1 cellular context compared by ENCODE assay signal in the genomic region with DNA sequence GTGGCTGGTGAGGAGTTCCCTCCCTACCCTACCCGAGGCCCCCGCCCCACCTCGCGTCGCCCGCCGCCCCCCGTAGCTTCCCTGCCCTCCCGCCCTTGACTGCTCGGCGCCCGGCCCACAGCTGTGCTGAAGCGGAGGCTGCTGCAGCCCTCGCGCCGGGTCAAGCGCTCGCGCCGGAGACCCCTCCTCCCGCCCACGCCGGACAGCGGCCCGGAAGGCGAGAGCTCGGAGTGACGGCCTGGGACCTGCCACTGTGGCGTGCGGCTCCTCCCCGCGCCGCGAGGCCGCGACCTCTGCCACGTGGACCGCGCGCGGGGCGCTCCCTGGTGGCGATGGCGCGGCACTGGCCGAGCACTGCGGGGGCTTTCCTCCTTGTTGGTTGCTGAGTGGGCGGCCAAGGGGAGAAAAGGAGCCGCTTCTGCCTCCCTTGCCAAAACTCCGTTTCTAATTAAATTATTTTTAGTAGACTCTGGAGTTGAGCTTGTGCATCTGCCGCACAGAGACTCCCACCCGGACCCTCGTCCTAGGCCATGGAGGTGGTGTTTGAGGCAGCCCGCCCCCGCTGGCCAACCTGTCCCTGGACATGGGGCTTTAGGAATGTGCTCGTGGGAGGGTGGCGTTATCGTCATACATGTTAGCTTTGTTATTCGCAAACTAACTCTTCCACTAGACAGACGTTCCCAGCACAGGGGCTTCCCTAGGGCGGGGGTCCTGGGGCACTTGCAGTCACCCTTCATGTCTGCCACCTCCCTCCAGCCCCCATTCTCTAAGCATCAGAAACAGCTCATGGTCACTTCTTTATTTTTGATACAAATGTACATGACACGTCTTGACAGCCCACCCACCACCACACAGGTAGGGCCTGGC.
A peak's percentile ranks its signal among the peaks of the same experiment; 100 is the strongest.
TF ChIP-seq lines count a peak whose summit lies in the region.

No MANE protein-coding gene starts in this region.

TF ChIP-seq in HepG2, 621 proteins besides CTCF, POLR2A, EP300 and RAD21:
- TF ChIP-seq HOXA3 (CRISPR knock-in tag; IDR thresholded peaks at IDR 0.05) (peak; percentile 35; the same call in 1 of the 2 replicates), RBFOX2 (IDR thresholded peaks at IDR 0.05; ENCODE audit: low read depth, low read length) (peak; percentile 7; the same call in 1 of the 2 replicates), AGO2 (optimal IDR thresholded peaks at IDR 0.05; ENCODE audit: low read depth, low read length) (peak; percentile 66), GPN1 (CRISPR knock-in tag; IDR thresholded peaks at IDR 0.05; ENCODE audit: borderline replicate concordance) (no peak)
- TF ChIP-seq, protein P1, sequence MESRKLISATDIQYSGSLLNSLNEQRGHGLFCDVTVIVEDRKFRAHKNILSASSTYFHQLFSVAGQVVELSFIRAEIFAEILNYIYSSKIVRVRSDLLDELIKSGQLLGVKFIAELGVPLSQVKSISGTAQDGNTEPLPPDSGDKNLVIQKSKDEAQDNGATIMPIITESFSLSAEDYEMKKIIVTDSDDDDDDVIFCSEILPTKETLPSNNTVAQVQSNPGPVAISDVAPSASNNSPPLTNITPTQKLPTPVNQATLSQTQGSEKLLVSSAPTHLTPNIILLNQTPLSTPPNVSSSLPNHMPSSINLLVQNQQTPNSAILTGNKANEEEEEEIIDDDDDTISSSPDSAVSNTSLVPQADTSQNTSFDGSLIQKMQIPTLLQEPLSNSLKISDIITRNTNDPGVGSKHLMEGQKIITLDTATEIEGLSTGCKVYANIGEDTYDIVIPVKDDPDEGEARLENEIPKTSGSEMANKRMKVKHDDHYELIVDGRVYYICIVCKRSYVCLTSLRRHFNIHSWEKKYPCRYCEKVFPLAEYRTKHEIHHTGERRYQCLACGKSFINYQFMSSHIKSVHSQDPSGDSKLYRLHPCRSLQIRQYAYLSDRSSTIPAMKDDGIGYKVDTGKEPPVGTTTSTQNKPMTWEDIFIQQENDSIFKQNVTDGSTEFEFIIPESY (CRISPR knock-in tag; IDR thresholded peaks at IDR 0.05): peak; percentile 49; the same call in 1 of the 2 replicates
